ENCODE assay signal across 8 cellular contexts in genomic region chr1:151197863-151198253, GRCh38. TPM values are rescaled to one million over a fixed set of nuclear protein-coding genes. Genes with fewer than 3 reads are reported as not detected.
A peak's percentile ranks its signal among the peaks of the same experiment; 100 is the strongest.
DNase-seq lines count a peak whose midpoint lies in the region; ATAC-seq and TF ChIP-seq lines count a peak whose summit lies in the region.

No MANE protein-coding gene starts in this region.

- H3K27ac ChIP-seq in SU-DHL-6 (ENCODE audit: low read depth, low read length) (peak overlapping the region; percentile 52), skeletal muscle tissue (ENCODE audit: low read depth, low read length) (peak overlapping the region; percentile 98)

- peak overlapping the region; percentile 84 for H3K9ac ChIP-seq in SU-DHL-6 (ENCODE audit: low read length)
- H3K9ac ChIP-seq in skeletal muscle tissue (ENCODE audit: low read depth in 1 of 3, low read length in 3 of 3): peak overlapping the region; percentile 68 to 98 (median 72)

- TF ChIP-seq CTCF in SU-DHL-6 (IDR thresholded peaks at IDR 0.05; ENCODE audit: insufficient read depth, low read length, poor library complexity, severe bottlenecking): no peak
- TF ChIP-seq CTCF in fibroblast of the aortic adventitia (IDR thresholded peaks at IDR 0.05; ENCODE audit: insufficient read depth, low read length): no peak

- H3K4me1 ChIP-seq in skeletal muscle tissue (ENCODE audit: control insufficient read depth in 3 of 3, insufficient read depth in 3 of 3, low read length in 3 of 3): peaks cover 20 to 29% (median 24%) of the 10 kb centered on the region in 3 donors

- peak overlapping the region; percentile 66 for H2AFZ ChIP-seq in SU-DHL-6 (ENCODE audit: low read depth, low read length, severe bottlenecking)

- DNase-seq in SIG-M5 treated with dmso at 0.1 percent for 504 hours (lab: John Stamatoyannopoulos, UW; ENCODE audit: unreplicated experiment) (peak; percentile 62), SIG-M5 (lab: John Stamatoyannopoulos, UW) (no peak), fibroblast of the aortic adventitia (ENCODE audit: low read depth) (no peak), DMS79 treated with DMSO at 0.1 percent for 48 hours (lab: John Stamatoyannopoulos, UW) (no peak)

- peak overlapping the region; percentile 92 for H3K4me2 ChIP-seq in SU-DHL-6 (ENCODE audit: low read depth, low read length, poor library complexity, severe bottlenecking)

- H3K4me3 ChIP-seq in SU-DHL-6 (ENCODE audit: insufficient read depth, low read length, poor library complexity, severe bottlenecking): peak overlapping the region; percentile 77
- H3K4me3 ChIP-seq in fibroblast of the aortic adventitia (ENCODE audit: low read depth, low read length): peak overlapping the region; percentile 99
- H3K4me3 ChIP-seq in skeletal muscle tissue (ENCODE audit: low read length in 3 of 3): peak overlapping the region; percentile 96 to 99 (median 99)

- H3K9me3 ChIP-seq in SU-DHL-6 (ENCODE audit: insufficient read depth, low read length): no peaks in the 10 kb centered on the region
- H3K9me3 ChIP-seq in skeletal muscle tissue (ENCODE audit: control insufficient read depth in 3 of 3, low read length in 3 of 3): no peaks in the 10 kb centered on the region

- H3K9me2 ChIP-seq in SU-DHL-6 (replicated peaks; ENCODE audit: insufficient read depth, low read length): no peaks in the 10 kb centered on the region

- H3F3A ChIP-seq in SU-DHL-6 (ENCODE audit: insufficient read depth): peaks cover 13% of the 10 kb centered on the region

- no peak for ATAC-seq in GM18861 (IDR thresholded peaks at IDR 0.05; ENCODE audit: unreplicated experiment)
- ATAC-seq in GM21737 (IDR thresholded peaks at IDR 0.05; ENCODE audit: unreplicated experiment): no peak

- H4K20me1 ChIP-seq in SU-DHL-6 (ENCODE audit: low read depth, low read length): 0 out of 2 replicates have a peak, but pooled peaks cover 6% of the 10 kb centered on the region

- H3K36me3 ChIP-seq in SU-DHL-6 (ENCODE audit: low read length) (0 out of 2 replicates have a peak, but pooled peaks cover 3% of the 10 kb centered on the region), skeletal muscle tissue (ENCODE audit: control insufficient read depth in 3 of 3, insufficient read depth in 3 of 3, low read length in 3 of 3) (peaks cover 0 to 3% (median 0%) of the 10 kb centered on the region in 3 donors)

- H3K27me3 ChIP-seq in SU-DHL-6 (ENCODE audit: low read length) (no peaks in the 10 kb centered on the region), skeletal muscle tissue (ENCODE audit: control insufficient read depth in 3 of 3, insufficient read depth in 3 of 3, low read length in 3 of 3) (no peaks in the 10 kb centered on the region)

- H3K79me2 ChIP-seq in SU-DHL-6 (ENCODE audit: insufficient read depth, low read length): peaks cover 42% of the 10 kb centered on the region

RNA-seq across cellular contexts. Expression of gene PIP5K1A, which starts 0.5 kb away (rescaled TPM):
- 56.4 and 86.4 TPM in 2 replicates for total RNA-seq in fibroblast of the aortic adventitia (ENCODE audit: low replicate concordance)
- 51.7 TPM for total RNA-seq in skeletal muscle tissue

RNA-seq across cellular contexts. Expression of gene VPS72, which starts 7.9 kb away (rescaled TPM):
- total RNA-seq in fibroblast of the aortic adventitia (ENCODE audit: low replicate concordance): 9.2 and 42.8 TPM in 2 replicates
- total RNA-seq in skeletal muscle tissue: 35.0 TPM

RNA-seq across cellular contexts. Expression of gene TMOD4, which starts 22.1 kb away (rescaled TPM):
- total RNA-seq in fibroblast of the aortic adventitia (ENCODE audit: low replicate concordance) (0.54 TPM in 1 of 2 replicates, not detected in the other), skeletal muscle tissue (50.6 TPM)

RNA-seq across cellular contexts. Expression of gene SCNM1, which starts 31.9 kb away (rescaled TPM):
- total RNA-seq in fibroblast of the aortic adventitia (ENCODE audit: low replicate concordance) (38.0 and 48.4 TPM in 2 replicates), skeletal muscle tissue (24.5 TPM)

RNA-seq across cellular contexts. Expression of gene LYSMD1, which starts 32.2 kb away (rescaled TPM):
- total RNA-seq in fibroblast of the aortic adventitia (ENCODE audit: low replicate concordance) (7.5 and 12.5 TPM in 2 replicates), skeletal muscle tissue (9.9 TPM)

Comparison
In these comparisons a context has a peak if more than half of its experiments do, and no peak if none do; other contexts are left out.
1. RNA of gene TMOD4, which starts 22.1 kb away (total RNA-seq): 50.6 TPM in skeletal muscle tissue (single experiment); 0.54 TPM in fibroblast of the aortic adventitia; every median in the first group is over 10 times any median in the second.
2. Peak in every context shown above with its lines, with median percentiles within 50 percentile points of each other: H3K4me3 ChIP-seq.